In the genomic region with DNA sequence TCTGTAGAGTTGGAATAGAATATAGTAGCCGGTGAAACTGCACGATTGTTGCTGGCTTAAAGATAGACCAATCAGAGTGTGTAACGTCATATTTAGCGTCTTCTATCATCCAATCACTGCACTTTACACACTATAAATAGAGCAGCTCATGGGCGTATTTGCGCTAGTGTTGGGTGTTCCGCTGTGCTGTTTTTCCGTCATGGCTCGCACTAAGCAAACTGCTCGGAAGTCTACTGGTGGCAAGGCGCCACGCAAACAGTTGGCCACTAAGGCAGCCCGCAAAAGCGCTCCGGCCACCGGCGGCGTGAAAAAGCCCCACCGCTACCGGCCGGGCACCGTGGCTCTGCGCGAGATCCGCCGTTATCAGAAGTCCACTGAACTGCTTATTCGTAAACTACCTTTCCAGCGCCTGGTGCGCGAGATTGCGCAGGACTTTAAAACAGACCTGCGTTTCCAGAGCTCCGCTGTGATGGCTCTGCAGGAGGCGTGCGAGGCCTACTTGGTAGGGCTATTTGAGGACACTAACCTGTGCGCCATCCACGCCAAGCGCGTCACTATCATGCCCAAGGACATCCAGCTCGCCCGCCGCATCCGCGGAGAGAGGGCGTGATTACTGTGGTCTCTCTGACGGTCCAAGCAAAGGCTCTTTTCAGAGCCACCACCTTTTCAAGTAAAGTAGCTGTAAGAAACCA, we compare ENCODE assay signal across 8 cellular contexts. TPM values are rescaled to one million over a fixed set of nuclear protein-coding genes. Genes with fewer than 3 reads are reported as not detected.
DNase-seq lines count a peak whose midpoint lies in the region; ATAC-seq and TF ChIP-seq lines count a peak whose summit lies in the region.

No MANE protein-coding gene starts in this region.

- no peaks in the 10 kb centered on the region for H4K20me1 ChIP-seq in IMR-90 (ENCODE audit: insufficient read depth, low read length)

- POLR2A ChIA-PET in IMR-90 (lab: Charles Lee; ENCODE audit: unreplicated experiment) = interaction anchor here (0.5 to 1.9 kb wide), 10 partner anchors 10 to 1818 kb away, joined by 3 to 11 read pairs (median 5); a partner anchor contains a TSS

- peak overlapping the region; percentile 38; the same call in 1 of the 2 replicates for H2AK5ac ChIP-seq in IMR-90 (ENCODE audit: low read depth, low read length)

- peak overlapping the region; percentile 90 for H2BK5ac ChIP-seq in IMR-90 (ENCODE audit: low read depth, low read length, poor library complexity, severe bottlenecking)

- no peaks in the 10 kb centered on the region for H3K9me3 Mint-ChIP-seq in natural killer cell

- WGBS in IMR-90 (ENCODE audit: extremely low coverage in 2 of 2, insufficient read length in 1 of 2), 2 experiments = 0% methylated on average over 18 of the region's 46 CpGs; no CpG with 5 or more reads in 1 of the 2 experiments
- under 1% methylated on average over 46 of the region's 46 CpGs for WGBS in thymus

- H3K36me3 ChIP-seq in IMR-90 (ENCODE audit: control insufficient read depth, insufficient read depth, low read length) (no peaks in the 10 kb centered on the region), thymus (ENCODE audit: control insufficient read depth, insufficient read depth) (no peaks in the 10 kb centered on the region)

- H2BK20ac ChIP-seq in IMR-90 (ENCODE audit: low read depth, low read length) = no peak overlapping the region

- peak overlapping the region; percentile 18 for H2AK9ac ChIP-seq in IMR-90 (replicated peaks; ENCODE audit: low read depth, low read length, poor library complexity)

- dilution Hi-C loops in IMR-90 (cut with HindIII; ENCODE audit: low sequenced_read_pairs, unreplicated experiment) = no loop called here

- 0 out of 2 replicates have a peak, but pooled peaks cover under 1% of the 10 kb centered on the region for H3K9me1 ChIP-seq in IMR-90 (ENCODE audit: insufficient read depth, low read length)

- peak; percentile 90 for DNase-seq in DMS53 treated with DMSO at 0.1 percent for 48 hours (lab: John Stamatoyannopoulos, UW; ENCODE audit: unreplicated experiment)
- DNase-seq in IMR-90 = peak; percentile 95
- DNase-seq in RPMI7951 (ENCODE audit: low read depth) = peak; percentile 95
- DNase-seq in activated effector memory CD4-positive, alpha-beta T cell treated with Interleukin-2 at 50 U/mL for 16 hours = peak; percentile 68
- peak; percentile 97 for DNase-seq in fibroblast of peridontal ligament (ENCODE audit: extremely low read depth)
- DNase-seq in natural killer cell = peak; percentile 85

- peak overlapping the region; percentile 94 for H3K4me2 ChIP-seq in IMR-90 (ENCODE audit: low read depth, low read length)

- peak overlapping the region; percentile 98 for H3K4me3 Mint-ChIP-seq in natural killer cell

- peak overlapping the region; percentile 83 for H3K18ac ChIP-seq in IMR-90 (ENCODE audit: low read depth, low read length)

- H3K56ac ChIP-seq in IMR-90 (ENCODE audit: extremely low read depth, insufficient read depth, low read length) = peak overlapping the region; percentile 92; the same call in 1 of the 2 replicates

- H3K4me1 ChIP-seq in IMR-90 (ENCODE audit: control insufficient read depth, insufficient read depth, low read length) (peaks cover 16% of the 10 kb centered on the region), thymus (ENCODE audit: control insufficient read depth, insufficient read depth, low read length) (peaks cover 5% of the 10 kb centered on the region)

- H4K8ac ChIP-seq in IMR-90 (ENCODE audit: low read depth in 2 of 2, low read length in 2 of 2) = peak overlapping the region; percentile 12 to 64; a peak in 3 of 4 replicates

- H3K27me3 Mint-ChIP-seq in natural killer cell (ENCODE audit: low read depth in 2 of 2) = no peaks in the 10 kb centered on the region

- H3K27ac ChIP-seq in IMR-90 (ENCODE audit: insufficient read depth, low read length) = peak overlapping the region; percentile 79
- H3K27ac ChIP-seq in thymus (ENCODE audit: low read depth) = peak overlapping the region; percentile 100

- no peaks in the 10 kb centered on the region for H3K27me3 ChIP-seq in IMR-90 (ENCODE audit: control insufficient read depth, insufficient read depth, low read length)
- H3K27me3 ChIP-seq in thymus (ENCODE audit: control insufficient read depth, insufficient read depth) = no peaks in the 10 kb centered on the region

- peak overlapping the region; percentile 34 for H4K5ac ChIP-seq in IMR-90 (ENCODE audit: low read depth, low read length)

- no peaks in the 10 kb centered on the region for H3K36me3 Mint-ChIP-seq in natural killer cell

- 0 out of 2 replicates have a peak overlapping the region, but pooled peaks have one; percentile 45 for H2BK120ac ChIP-seq in IMR-90 (ENCODE audit: low read depth, low read length)

- peak overlapping the region; percentile 78; the same call in 1 of the 2 replicates for H3K14ac ChIP-seq in IMR-90 (replicated peaks; ENCODE audit: low read depth, low read length)

- H4K91ac ChIP-seq in IMR-90 (ENCODE audit: insufficient read depth, low read depth, low read length) = peak overlapping the region; percentile 67

- H2AFZ ChIP-seq in IMR-90 (replicated peaks; ENCODE audit: low read length, poor library complexity) = peak overlapping the region; percentile 83

- intact Hi-C loops in IMR-90 (cut with micrococcal nuclease) (loop anchor here (5.0 to 10.0 kb wide), 2 partner anchors 1127 to 1814 kb away; a partner anchor contains a TSS), natural killer cell (cut with micrococcal nuclease) (loop anchor here (1.0 to 10.0 kb wide), 8 partner anchors 12 to 1874 kb away; a partner anchor contains a TSS)

- no peaks in the 10 kb centered on the region for H3K9me3 ChIP-seq in IMR-90 (ENCODE audit: control insufficient read depth, insufficient read depth, low read length)
- no peaks in the 10 kb centered on the region for H3K9me3 ChIP-seq in thymus (ENCODE audit: control insufficient read depth)

- no peak overlapping the region for H2BK15ac ChIP-seq in IMR-90 (ENCODE audit: low read depth, low read length)

- CTCF ChIA-PET in IMR-90 (lab: Yijun Ruan, JAX) = interaction anchor here (1.4 to 1.6 kb wide), 2 partner anchors 11 to 17 kb away, joined by 4 to 8 read pairs; a partner anchor contains a TSS

- TSS peak; percentile 99 for BruUV-seq in IMR-90 (replicated peaks; lab: Mats Ljungman, UMichigan)

- H3K4me1 Mint-ChIP-seq in natural killer cell = peaks cover 36 to 41% of the 10 kb centered on the region in 2 donors

- in situ Hi-C loops in IMR-90 (cut with MboI; ENCODE audit: low sequenced_read_pairs) = no loop called here

- peaks cover 4 to 10% of the 10 kb centered on the region in 2 experiments; a peak in 2 of 4 replicates for H3K79me1 ChIP-seq in IMR-90 (ENCODE audit: low read depth in 1 of 2, low read length in 2 of 2)

- peak overlapping the region; percentile 78 for H3K4ac ChIP-seq in IMR-90 (ENCODE audit: low read depth, low read length)

- ATAC-seq in GM21529 (IDR thresholded peaks at IDR 0.05; ENCODE audit: unreplicated experiment) (peak; percentile 49), IMR-90 (ENCODE audit: low read depth) (peak; percentile 55), natural killer cell (peak; percentile 50 to 69 (median 54))

- peak overlapping the region; percentile 68 for H3K9ac ChIP-seq in IMR-90 (ENCODE audit: low read depth, low read length)

- peak overlapping the region; percentile 39; the same call in 1 of the 2 replicates for H3K23ac ChIP-seq in IMR-90 (ENCODE audit: low read depth, low read length)

- H3K4me3 ChIP-seq in IMR-90 (ENCODE audit: insufficient read depth, low read depth, low read length) = peak overlapping the region; percentile 39
- peak overlapping the region; percentile 72 for H3K4me3 ChIP-seq in thymus (ENCODE audit: low read length)

- TF ChIP-seq RAD21 in IMR-90 (IDR thresholded peaks at IDR 0.05; ENCODE audit: low read length) = no peak

- peak overlapping the region; percentile 97 to 100 for H3K27ac Mint-ChIP-seq in natural killer cell

- TF ChIP-seq CTCF in IMR-90 (conservative IDR thresholded peaks at IDR 0.05; ENCODE audit: low read depth, low read length) (0 out of 2 replicates have a peak, but pooled peaks have one; percentile 10), natural killer cell (IDR thresholded peaks at IDR 0.05) (no peak)

- TF ChIP-seq POLR2A in IMR-90 (IDR thresholded peaks at IDR 0.05; ENCODE audit: low read depth, low read length) = peak; percentile 99

TF ChIP-seq in IMR-90, 13 proteins besides CTCF, POLR2A, EP300 and RAD21:
- TF ChIP-seq MXI1 (IDR thresholded peaks at IDR 0.05; ENCODE audit: borderline replicate concordance, low read depth, low read length) = peak; percentile 43; the same call in 1 of the 2 replicates
- no peak for TF ChIP-seq MAFK (IDR thresholded peaks at IDR 0.05; ENCODE audit: low read depth, low read length)
- TF ChIP-seq RFX5 (IDR thresholded peaks at IDR 0.05; ENCODE audit: low read depth, low read length) = peak; percentile 70; the same call in 1 of the 2 replicates
- no peak for TF ChIP-seq CHD1 (IDR thresholded peaks at IDR 0.05; ENCODE audit: low read depth, low read length)

RNA-seq across cellular contexts. Expression of a gene that starts 57.8 kb away (rescaled TPM):
- total RNA-seq in IMR-90 (2012; rRNA removed) = 6.3 and 6.7 TPM in 2 replicates
- polyA plus RNA-seq in IMR-90 (2012; rRNA removed) = 3.3 and 4.1 TPM in 2 replicates
- polyA plus RNA-seq in IMR-90 (2012; cell fraction: cytosol; rRNA removed) = 0.90 and 1.1 TPM in 2 replicates
- 2.4 and 14.2 TPM in 2 replicates for polyA plus RNA-seq in IMR-90 (2012; cell fraction: nucleus; rRNA removed; ENCODE audit: low replicate concordance)
- 7.7 and 9.1 TPM in 2 replicates for total RNA-seq in RPMI7951 (2014; rRNA removed; shearing (Covaris generic))
- total RNA-seq in natural killer cell = 10 to 100 TPM; 25.5 to 30.5 (median 27.1) TPM
- polyA plus RNA-seq in thymus = 11.3 TPM

Comparison
In these comparisons a context has a peak if more than half of its experiments do, and no peak if none do; other contexts are left out.
1. Peak in every context shown above with its lines: DNase-seq, ATAC-seq, H3K4me3 ChIP-seq and H3K27ac ChIP-seq.